1 cellular context compared by ENCODE assay signal in genomic region chr2:96890726-96891385, GRCh38.
TF ChIP-seq lines count a peak whose summit lies in the region.

No MANE protein-coding gene starts in this region.

TF ChIP-seq in H1, 55 proteins besides CTCF, POLR2A, EP300 and RAD21:
- TF ChIP-seq RNF2 (IDR thresholded peaks at IDR 0.05; ENCODE audit: borderline replicate concordance, low read depth, low read length, missing control alignments, poor library complexity, severe bottlenecking) (no peak), CBX8 (IDR thresholded peaks at IDR 0.05; ENCODE audit: borderline replicate concordance, low read depth, low read length) (no peak), PHF8 (conservative IDR thresholded peaks at IDR 0.05; ENCODE audit: low read depth, low read length) (no peak), RXRA (IDR thresholded peaks at IDR 0.05; ENCODE audit: insufficient read depth, low read depth, low read length) (no peak), CTBP2 (IDR thresholded peaks at IDR 0.05; ENCODE audit: borderline replicate concordance, insufficient read depth, insufficient read length, low read length) (no peak), EZH2 (IDR thresholded peaks at IDR 0.05; ENCODE audit: low read depth, low read length, severe bottlenecking) (no peak), SP2 (IDR thresholded peaks at IDR 0.05; ENCODE audit: low read length) (no peak), TAF7 (optimal IDR thresholded peaks at IDR 0.05; ENCODE audit: borderline replicate concordance, low read depth, low read length) (no peak)
